In the genomic region with DNA sequence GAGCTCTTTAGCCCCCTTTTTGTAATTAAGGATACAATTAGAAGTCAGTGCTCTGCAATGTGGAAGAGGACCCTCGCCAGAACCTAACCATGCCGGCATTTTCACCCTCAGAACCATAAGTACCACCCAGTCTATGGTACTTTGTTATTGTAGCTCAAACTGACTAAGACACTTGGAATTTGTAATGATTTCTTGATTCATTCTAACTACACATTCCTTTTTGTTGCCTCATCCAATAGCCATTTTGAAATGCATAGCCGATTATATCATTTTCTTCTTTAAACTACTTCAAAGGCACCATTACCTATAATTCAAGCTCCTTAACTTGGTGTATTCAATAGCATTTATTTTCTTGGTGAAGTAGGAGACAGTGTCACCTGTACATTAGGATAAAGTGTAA, we compare ENCODE assay signal across 13 cellular contexts.
DNase-seq lines count a peak whose midpoint lies in the region; ATAC-seq and TF ChIP-seq lines count a peak whose summit lies in the region.
"Had no signal": no experiment of that assay in that cellular context is flagged by ENCODE, and none has a peak within 500 bp of the region (broad histone marks: within the 10 kb centered on the region; RNA-seq: fewer than 3 reads in every experiment).

No MANE protein-coding gene starts in this region.

- H3K4me1 ChIP-seq in IMR-90 (ENCODE audit: control insufficient read depth, insufficient read depth, low read length) (0 out of 2 replicates have a peak, but pooled peaks cover 2% of the 10 kb centered on the region), gastroesophageal sphincter (no peaks in the 10 kb centered on the region)

- H2BK120ac ChIP-seq in IMR-90 (ENCODE audit: low read depth, low read length), result peak overlapping the region; percentile 58; the same call in 1 of the 2 replicates

- H2AFZ ChIP-seq in IMR-90 (replicated peaks; ENCODE audit: low read length, poor library complexity), result no peak overlapping the region
- H2AFZ ChIP-seq: parathyroid adenoma had no signal

- peaks cover 7% of the 10 kb centered on the region for H3K4me1 Mint-ChIP-seq in activated naive CD4-positive, alpha-beta T cell treated with anti-CD3 and anti-CD28 coated beads for 36 hours (ENCODE audit: low read depth)
- H3K4me1 Mint-ChIP-seq in activated CD4-positive, alpha-beta T cell treated with anti-CD3 and anti-CD28 coated beads for 36 hours, result peaks cover 21% of the 10 kb centered on the region

- POLR2A ChIA-PET in AG04449 (lab: Yijun Ruan, JAX), result no interaction called here
- POLR2A ChIA-PET in IMR-90 (lab: Charles Lee; ENCODE audit: unreplicated experiment), result no interaction called here
- POLR2A ChIA-PET in activated CD4-positive, alpha-beta T cell treated with anti-CD3 and anti-CD28 coated beads for 36 hours (lab: Charles Lee), result no interaction called here

- H3K9me3 Mint-ChIP-seq in activated naive CD4-positive, alpha-beta T cell treated with anti-CD3 and anti-CD28 coated beads for 36 hours, result no peaks in the 10 kb centered on the region
- no peaks in the 10 kb centered on the region for H3K9me3 Mint-ChIP-seq in activated CD4-positive, alpha-beta T cell treated with anti-CD3 and anti-CD28 coated beads for 36 hours (ENCODE audit: low read depth)
- H3K9me3 Mint-ChIP-seq: activated naive CD4-positive, alpha-beta T cell treated with anti-CD3 and anti-CD28 coated beads, Interleukin-2, amount 50 U/mL, for 24 hours had no signal

- CTCF ChIA-PET in AG04449 (lab: Yijun Ruan, JAX) (interaction anchor here (0.8 to 2.2 kb wide), 2 partner anchors 26 to 39 kb away, joined by 3 to 9 read pairs; no protein-coding TSS in a partner anchor), IMR-90 (lab: Yijun Ruan, JAX) (no interaction called here)
- CTCF ChIA-PET in activated naive CD4-positive, alpha-beta T cell treated with anti-CD3 and anti-CD28 coated beads for 36 hours (lab: Charles Lee), result interaction anchor here (0.9 to 1.2 kb wide), 3 partner anchors 9 to 39 kb away, joined by 3 read pairs; no protein-coding TSS in a partner anchor
- CTCF ChIA-PET in activated CD4-positive, alpha-beta T cell treated with anti-CD3 and anti-CD28 coated beads for 36 hours (lab: Charles Lee), result interaction anchor here (0.9 to 1.7 kb wide), 2 partner anchors 13 to 16 kb away, joined by 3 to 4 read pairs; no protein-coding TSS in a partner anchor

- no peak overlapping the region for H3K4me3 ChIP-seq in AG04449 (ENCODE audit: low read depth, low read length)
- no peak overlapping the region for H3K4me3 ChIP-seq in IMR-90 (ENCODE audit: insufficient read depth, low read depth, low read length)
- no peak overlapping the region for H3K4me3 ChIP-seq in astrocyte of the spinal cord (ENCODE audit: low read depth, low read length)
- H3K4me3 ChIP-seq in gastroesophageal sphincter, result no peak overlapping the region
- H3K4me3 ChIP-seq: dorsolateral prefrontal cortex had no signal

- no peak overlapping the region for H2BK15ac ChIP-seq in IMR-90 (ENCODE audit: low read depth, low read length)

- TF ChIP-seq EP300 in gastroesophageal sphincter (IDR thresholded peaks at IDR 0.05), result no peak

- no peak overlapping the region for H3K23ac ChIP-seq in IMR-90 (ENCODE audit: low read depth, low read length)

- no peaks in the 10 kb centered on the region for H3K27me3 Mint-ChIP-seq in activated naive CD4-positive, alpha-beta T cell treated with anti-CD3 and anti-CD28 coated beads for 36 hours (ENCODE audit: low read depth)
- no peaks in the 10 kb centered on the region for H3K27me3 Mint-ChIP-seq in activated CD4-positive, alpha-beta T cell treated with anti-CD3 and anti-CD28 coated beads for 36 hours
- H3K27me3 Mint-ChIP-seq: activated naive CD4-positive, alpha-beta T cell treated with anti-CD3 and anti-CD28 coated beads, Interleukin-2, amount 50 U/mL, for 24 hours had no signal

- TF ChIP-seq POLR2A in IMR-90 (IDR thresholded peaks at IDR 0.05; ENCODE audit: low read depth, low read length) (no peak), gastroesophageal sphincter (IDR thresholded peaks at IDR 0.05) (no peak)

- no peak overlapping the region for H2AK5ac ChIP-seq in IMR-90 (ENCODE audit: low read depth, low read length)

- DNase-seq in AG04449 (ENCODE audit: low read depth, low spot score) (peak; percentile 5), IMR-90 (peak; percentile 70), astrocyte of the spinal cord (ENCODE audit: low read depth, low spot score) (peak; percentile 72), foreskin melanocyte (peak; percentile 3), SK-N-DZ (ENCODE audit: low spot score) (no peak)
- DNase-seq in activated naive CD4-positive, alpha-beta T cell treated with anti-CD3 and anti-CD28 coated beads for 36 hours, result no peak
- no peak for DNase-seq in activated CD4-positive, alpha-beta T cell treated with anti-CD3 and anti-CD28 coated beads for 36 hours
- DNase-seq: dorsolateral prefrontal cortex, hippocampal formation, NCI-H446 had no signal

- peak overlapping the region; percentile 82; the same call in 1 of the 2 replicates for H2BK20ac ChIP-seq in IMR-90 (ENCODE audit: low read depth, low read length)

- H3K4ac ChIP-seq in IMR-90 (ENCODE audit: low read depth, low read length), result no peak overlapping the region

- in situ Hi-C loops in IMR-90 (cut with MboI; ENCODE audit: low sequenced_read_pairs) (no loop called here), astrocyte of the spinal cord (cut with HindIII; ENCODE audit: low sequenced_read_pairs) (no loop called here)

- peak overlapping the region; percentile 42; the same call in 1 of the 2 replicates for H3K14ac ChIP-seq in IMR-90 (replicated peaks; ENCODE audit: low read depth, low read length)

- H4K8ac ChIP-seq in IMR-90 (ENCODE audit: low read depth in 2 of 2, low read length in 2 of 2), result no peak overlapping the region; a peak in 1 of 4 replicates

- H4K5ac ChIP-seq in IMR-90 (ENCODE audit: low read depth, low read length), result no peak overlapping the region

- no CpG with 5 or more reads among the region's 3 CpGs for WGBS in IMR-90 (ENCODE audit: extremely low coverage in 2 of 2, insufficient read length in 1 of 2), 2 experiments
- 71 to 73% methylated on average over 2 to 3 of the region's 3 CpGs for WGBS in gastroesophageal sphincter (ENCODE audit: low coverage in 1 of 2), 2 donors

- peaks cover 27% of the 10 kb centered on the region for H3K36me3 Mint-ChIP-seq in activated naive CD4-positive, alpha-beta T cell treated with anti-CD3 and anti-CD28 coated beads for 36 hours (ENCODE audit: low read depth)
- peaks cover 41% of the 10 kb centered on the region for H3K36me3 Mint-ChIP-seq in activated CD4-positive, alpha-beta T cell treated with anti-CD3 and anti-CD28 coated beads for 36 hours (ENCODE audit: low read depth)

- H2AK9ac ChIP-seq in IMR-90 (replicated peaks; ENCODE audit: low read depth, low read length, poor library complexity), result no peak overlapping the region

- no TSS peak for BruUV-seq in IMR-90 (replicated peaks; lab: Mats Ljungman, UMichigan)

- no peak overlapping the region for H3K4me3 Mint-ChIP-seq in activated naive CD4-positive, alpha-beta T cell treated with anti-CD3 and anti-CD28 coated beads for 36 hours
- H3K4me3 Mint-ChIP-seq in activated CD4-positive, alpha-beta T cell treated with anti-CD3 and anti-CD28 coated beads for 36 hours, result no peak overlapping the region
- H3K4me3 Mint-ChIP-seq: activated naive CD4-positive, alpha-beta T cell treated with anti-CD3 and anti-CD28 coated beads, Interleukin-2, amount 50 U/mL, for 24 hours had no signal

- H4K20me1 ChIP-seq in IMR-90 (ENCODE audit: insufficient read depth, low read length), result no peaks in the 10 kb centered on the region

- no peak overlapping the region; the same call in 1 of the 2 replicates for H3K27ac ChIP-seq in IMR-90 (ENCODE audit: insufficient read depth, low read length)
- no peak overlapping the region for H3K27ac ChIP-seq in gastroesophageal sphincter
- H3K27ac ChIP-seq: dorsolateral prefrontal cortex, parathyroid adenoma had no signal

- peaks cover 0 to 3% of the 10 kb centered on the region in 2 experiments; a peak in 1 of 4 replicates for H3K79me1 ChIP-seq in IMR-90 (ENCODE audit: low read depth in 1 of 2, low read length in 2 of 2)

- no peak overlapping the region for H3K4me2 ChIP-seq in IMR-90 (ENCODE audit: low read depth, low read length)

- H3K9me3 ChIP-seq in IMR-90 (ENCODE audit: control insufficient read depth, insufficient read depth, low read length) (no peaks in the 10 kb centered on the region), gastroesophageal sphincter (no peaks in the 10 kb centered on the region)

- H3K27me3 ChIP-seq in IMR-90 (ENCODE audit: control insufficient read depth, insufficient read depth, low read length) (no peaks in the 10 kb centered on the region), gastroesophageal sphincter (no peaks in the 10 kb centered on the region)
- H3K27me3 ChIP-seq: dorsolateral prefrontal cortex had no signal

- H3K9ac ChIP-seq in IMR-90 (ENCODE audit: low read depth, low read length), result no peak overlapping the region
- H3K9ac ChIP-seq: parathyroid adenoma had no signal

- H3K56ac ChIP-seq in IMR-90 (ENCODE audit: extremely low read depth, insufficient read depth, low read length), result no peak overlapping the region

- H4K91ac ChIP-seq in IMR-90 (ENCODE audit: insufficient read depth, low read depth, low read length), result peak overlapping the region; percentile 48; the same call in 1 of the 2 replicates

- dilution Hi-C loops in IMR-90 (cut with HindIII; ENCODE audit: low sequenced_read_pairs, unreplicated experiment), result no loop called here

- no peak overlapping the region for H2BK5ac ChIP-seq in IMR-90 (ENCODE audit: low read depth, low read length, poor library complexity, severe bottlenecking)

- H3K36me3 ChIP-seq in IMR-90 (ENCODE audit: control insufficient read depth, insufficient read depth, low read length) (peaks cover 13% of the 10 kb centered on the region), gastroesophageal sphincter (peaks cover 0 to 69% of the 10 kb centered on the region in 2 donors)

- H3K27ac Mint-ChIP-seq in activated naive CD4-positive, alpha-beta T cell treated with anti-CD3 and anti-CD28 coated beads for 36 hours, result no peak overlapping the region
- H3K27ac Mint-ChIP-seq in activated CD4-positive, alpha-beta T cell treated with anti-CD3 and anti-CD28 coated beads for 36 hours, result no peak overlapping the region
- H3K27ac Mint-ChIP-seq: activated naive CD4-positive, alpha-beta T cell treated with anti-CD3 and anti-CD28 coated beads, Interleukin-2, amount 50 U/mL, for 24 hours had no signal

- TF ChIP-seq CTCF in AG04449 (IDR thresholded peaks at IDR 0.05; ENCODE audit: insufficient read depth, low read length, missing control alignments) (no peak), IMR-90 (conservative IDR thresholded peaks at IDR 0.05; ENCODE audit: low read depth, low read length) (no peak), astrocyte of the spinal cord (IDR thresholded peaks at IDR 0.05; ENCODE audit: low read depth, low read length) (no peak), gastroesophageal sphincter (IDR thresholded peaks at IDR 0.05) (no peak)

- no peak overlapping the region for H3K18ac ChIP-seq in IMR-90 (ENCODE audit: low read depth, low read length)

- peaks cover 6% of the 10 kb centered on the region for H3K9me1 ChIP-seq in IMR-90 (ENCODE audit: insufficient read depth, low read length)

- peak; percentile 80 for ATAC-seq in IMR-90 (ENCODE audit: low read depth)
- ATAC-seq in gastroesophageal sphincter, result no peak
- no peak for ATAC-seq in activated CD4-positive, alpha-beta T cell treated with anti-CD3 and anti-CD28 coated beads for 36 hours

- TF ChIP-seq RAD21 in IMR-90 (IDR thresholded peaks at IDR 0.05; ENCODE audit: low read length), result no peak

- intact Hi-C loops in IMR-90 (cut with micrococcal nuclease), result no loop called here
- intact Hi-C loops in activated naive CD4-positive, alpha-beta T cell treated with anti-CD3 and anti-CD28 coated beads for 36 hours (cut with micrococcal nuclease), result no loop called here
- intact Hi-C loops in activated CD4-positive, alpha-beta T cell treated with anti-CD3 and anti-CD28 coated beads for 36 hours (cut with DNase I, micrococcal nuclease), result no loop called here

Comparison
In these comparisons a context has a peak if more than half of its experiments do, and no peak if none do; other contexts are left out.
1. DNase-seq: peak in AG04449 (single experiment), IMR-90 (single experiment), astrocyte of the spinal cord (single experiment) and foreskin melanocyte (single experiment); none in activated naive CD4-positive, alpha-beta T cell treated with anti-CD3 and anti-CD28 coated beads for 36 hours (single experiment), activated CD4-positive, alpha-beta T cell treated with anti-CD3 and anti-CD28 coated beads for 36 hours (single experiment) and SK-N-DZ (single experiment).